ENCODE assay signal across 8 cellular contexts in the genomic region with DNA sequence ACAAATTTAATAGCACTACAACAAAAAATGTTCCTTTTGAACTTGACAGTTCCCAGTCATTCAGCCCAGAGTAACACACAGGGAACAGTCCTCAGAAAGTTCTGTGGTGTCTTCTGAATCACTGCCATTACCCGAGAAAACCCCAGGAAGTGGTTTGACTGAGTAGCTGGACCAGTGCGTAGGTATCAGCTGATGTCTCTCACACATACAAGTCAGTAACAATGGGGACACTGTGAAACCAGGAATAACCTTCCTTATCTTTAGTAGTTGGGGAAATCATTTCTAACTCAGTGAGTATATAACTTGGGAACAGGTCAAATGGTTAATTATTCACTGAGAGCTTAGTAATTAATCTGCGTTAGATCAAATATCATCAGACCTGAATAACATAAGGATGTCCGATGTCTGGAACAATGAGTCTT.
DNase-seq lines count a peak whose midpoint lies in the region; ATAC-seq, FAIRE-seq and TF ChIP-seq lines count a peak whose summit lies in the region.

No MANE protein-coding gene starts in this region.

- peaks cover 1% of the 10 kb centered on the region for H3K9me3 Mint-ChIP-seq in activated naive CD8-positive, alpha-beta T cell treated with anti-CD3 and anti-CD28 coated beads for 36 hours
- H3K9me3 Mint-ChIP-seq in immature natural killer cell, result no peaks in the 10 kb centered on the region

- FAIRE-seq in D721Med (lab: Jason Lieb, UNC), result no peak

- DNase-seq in ELR (ENCODE audit: low read depth) (peak; percentile 94), LHCN-M2 (ENCODE audit: low read depth) (peak; percentile 95), immature natural killer cell (peak; percentile 61 to 67 (median 63)), NCI-H1930 (lab: John Stamatoyannopoulos, UW) (no peak), D721Med (ENCODE audit: insufficient read length, low spot score) (no peak)
- peak; percentile 63 for DNase-seq in activated naive CD8-positive, alpha-beta T cell treated with anti-CD3 and anti-CD28 coated beads for 36 hours
- peak in 5 of 6 experiments; percentile 25 to 55 (median 42) for DNase-seq in stimulated activated naive CD4-positive, alpha-beta T cell (lab: John Stamatoyannopoulos, UW)

- peaks cover 69% of the 10 kb centered on the region for H3K36me3 Mint-ChIP-seq in activated naive CD8-positive, alpha-beta T cell treated with anti-CD3 and anti-CD28 coated beads for 36 hours
- peaks cover 0 to 5% (median 0%) of the 10 kb centered on the region in 3 donors for H3K36me3 Mint-ChIP-seq in immature natural killer cell

- H3K27me3 Mint-ChIP-seq in activated naive CD8-positive, alpha-beta T cell treated with anti-CD3 and anti-CD28 coated beads for 36 hours, result no peaks in the 10 kb centered on the region
- no peaks in the 10 kb centered on the region for H3K27me3 Mint-ChIP-seq in immature natural killer cell (ENCODE audit: low read depth in 3 of 3)

- peak overlapping the region; percentile 55 for H3K4me3 Mint-ChIP-seq in activated naive CD8-positive, alpha-beta T cell treated with anti-CD3 and anti-CD28 coated beads for 36 hours
- H3K4me3 Mint-ChIP-seq in immature natural killer cell, result peak overlapping the region in 3 of 5 donors; percentile 11 to 46 (median 28)

- peaks cover 80% of the 10 kb centered on the region for H3K4me1 Mint-ChIP-seq in activated naive CD8-positive, alpha-beta T cell treated with anti-CD3 and anti-CD28 coated beads for 36 hours
- H3K4me1 Mint-ChIP-seq in immature natural killer cell, result peaks cover 39 to 81% of the 10 kb centered on the region in 2 donors

- H3K27ac Mint-ChIP-seq in activated naive CD8-positive, alpha-beta T cell treated with anti-CD3 and anti-CD28 coated beads for 36 hours, result peak overlapping the region; percentile 86
- peak overlapping the region in 5 of 6 donors; percentile 73 to 92 (median 80) for H3K27ac Mint-ChIP-seq in immature natural killer cell

- ATAC-seq in GM21717 (IDR thresholded peaks at IDR 0.05; ENCODE audit: unreplicated experiment), result peak; percentile 93

- no peak for TF ChIP-seq CTCF in D721Med (IDR thresholded peaks at IDR 0.05; ENCODE audit: insufficient read depth, missing control alignments)

Comparison
In these comparisons a context has a peak if more than half of its experiments do, and no peak if none do; other contexts are left out.
1. DNase-seq: peak in ELR (single experiment), LHCN-M2 (single experiment), activated naive CD8-positive, alpha-beta T cell treated with anti-CD3 and anti-CD28 coated beads for 36 hours (single experiment), immature natural killer cell (3 of 3) and stimulated activated naive CD4-positive, alpha-beta T cell (5 of 6); none in NCI-H1930 (0 of 2) and D721Med (single experiment).